ENCODE assay signal across 14 cellular contexts in genomic region chr2:155266579-155266978, GRCh38.
DNase-seq lines count a peak whose midpoint lies in the region; ATAC-seq, FAIRE-seq and TF ChIP-seq lines count a peak whose summit lies in the region.
"Had no signal": no experiment of that assay in that cellular context is flagged by ENCODE, and none has a peak within 500 bp of the region (broad histone marks: within the 10 kb centered on the region; RNA-seq: fewer than 3 reads in every experiment).

No MANE protein-coding gene starts in this region.

- no peak overlapping the region for H3K4me3 ChIP-seq in BE2C (ENCODE audit: low read depth, low read length)
- no peak overlapping the region for H3K4me3 ChIP-seq in GM12875 (ENCODE audit: low read depth, low read length)
- H3K4me3 ChIP-seq in WERI-Rb-1 (ENCODE audit: low read depth, low read length): no peak overlapping the region
- H3K4me3 ChIP-seq in dorsolateral prefrontal cortex: no peak overlapping the region
- no peak overlapping the region for H3K4me3 ChIP-seq in foreskin fibroblast (ENCODE audit: low read depth in 1 of 2, low read length in 2 of 2)
- H3K4me3 ChIP-seq: left lung had no signal

- H3K9me3 ChIP-seq in BE2C: no peaks in the 10 kb centered on the region
- no peaks in the 10 kb centered on the region for H3K9me3 ChIP-seq in WERI-Rb-1 (ENCODE audit: severe bottlenecking)
- H3K9me3 ChIP-seq: left lung had no signal

- no peaks in the 10 kb centered on the region for H3K4me1 ChIP-seq in BE2C
- H3K4me1 ChIP-seq: left lung had no signal

- DNase-seq in BE2C (no peak), WERI-Rb-1 (no peak), RCC 7860 (ENCODE audit: low spot score) (no peak), dorsolateral prefrontal cortex (no peak), foreskin fibroblast (no peak), NCI-H2029 treated with DMSO at 0.1 percent for 48 hours (lab: John Stamatoyannopoulos, UW) (no peak)
- DNase-seq: activated T-cell treated with anti-CD3 and anti-CD28 coated beads, Interleukin-2, amount 50 U/mL, for 48 hours; GOT3; left lung; MV-4-11; NCI-H345; T-helper 2 cell had no signal

- ATAC-seq in HG03066 (IDR thresholded peaks at IDR 0.05; ENCODE audit: low read depth, unreplicated experiment): peak; percentile 53
- ATAC-seq: left lung had no signal

- intact Hi-C loops in dorsolateral prefrontal cortex (cut with DNase I): no loop called here

- H3K27me3 ChIP-seq in BE2C (no peaks in the 10 kb centered on the region), WERI-Rb-1 (ENCODE audit: insufficient read depth, low read depth, severe bottlenecking) (no peaks in the 10 kb centered on the region), dorsolateral prefrontal cortex (no peaks in the 10 kb centered on the region)
- H3K27me3 ChIP-seq: left lung had no signal

- FAIRE-seq in RCC 7860 (lab: Jason Lieb, UNC): no peak

- no peaks in the 10 kb centered on the region for H3K36me3 ChIP-seq in BE2C
- H3K36me3 ChIP-seq in WERI-Rb-1: no peaks in the 10 kb centered on the region
- H3K36me3 ChIP-seq: left lung had no signal

- TF ChIP-seq CTCF in BE2C (IDR thresholded peaks at IDR 0.05; ENCODE audit: low read depth, low read length): peak; percentile 18; the same call in 1 of the 2 replicates
- TF ChIP-seq CTCF in GM12875 (IDR thresholded peaks at IDR 0.05; ENCODE audit: borderline replicate concordance, insufficient read depth, low read depth, low read length): peak; percentile 30; the same call in 1 of the 2 replicates
- peak; percentile 51 for TF ChIP-seq CTCF in WERI-Rb-1 (IDR thresholded peaks at IDR 0.05; ENCODE audit: low read depth, low read length)
- TF ChIP-seq CTCF in dorsolateral prefrontal cortex (IDR thresholded peaks at IDR 0.05 in 54 of 56, conservative IDR thresholded peaks at IDR 0.05 in 2 of 56; ENCODE audit: low read depth in 1 of 56, partially characterized antibody in 56 of 56): no peak
- no peak for TF ChIP-seq CTCF in foreskin fibroblast (IDR thresholded peaks at IDR 0.05; ENCODE audit: low read depth, low read length)

- H3K27ac ChIP-seq in WERI-Rb-1 (no peak overlapping the region), dorsolateral prefrontal cortex (no peak overlapping the region)
- H3K27ac ChIP-seq: left lung had no signal

Comparison
In these comparisons a context has a peak if more than half of its experiments do, and no peak if none do; other contexts are left out.
1. CTCF ChIP-seq: peak in BE2C (single experiment), GM12875 (single experiment) and WERI-Rb-1 (single experiment); none in dorsolateral prefrontal cortex (0 of 56) and foreskin fibroblast (single experiment).